In the genomic region with DNA sequence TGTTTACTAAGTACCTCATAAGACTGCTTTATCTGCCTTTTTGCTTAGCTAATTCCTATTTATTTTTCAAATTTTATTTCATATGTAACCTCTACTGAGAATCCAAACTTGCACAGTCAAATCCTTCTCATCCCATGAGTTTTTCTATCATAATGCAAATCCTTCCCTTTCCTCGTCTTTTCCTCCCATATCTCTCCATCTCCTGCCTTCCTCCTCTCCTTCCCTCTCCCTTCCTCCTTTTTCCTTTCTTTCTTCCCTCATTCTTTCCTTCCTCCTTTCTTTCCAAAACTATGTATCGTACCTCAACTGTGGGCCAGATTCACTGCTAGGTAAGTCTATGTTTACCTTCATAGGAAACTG, we compare ENCODE assay signal across 29 cellular contexts.
DNase-seq lines count a peak whose midpoint lies in the region; ATAC-seq and TF ChIP-seq lines count a peak whose summit lies in the region.
"Had no signal": no experiment of that assay in that cellular context is flagged by ENCODE, and none has a peak within 500 bp of the region (broad histone marks: within the 10 kb centered on the region; RNA-seq: fewer than 3 reads in every experiment).

No MANE protein-coding gene starts in this region.

- H3K4me3 ChIP-seq in urinary bladder (ENCODE audit: low read depth, low read length) (no peak overlapping the region), coronary artery (no peak overlapping the region)
- H3K4me3 ChIP-seq: BLaER1, HAP-1, heart right ventricle, psoas muscle, upper lobe of left lung had no signal

- no peaks in the 10 kb centered on the region for H3K4me1 ChIP-seq in urinary bladder (ENCODE audit: insufficient read depth)
- H3K4me1 ChIP-seq: BLaER1, foreskin keratinocyte, HAP-1, heart right ventricle, psoas muscle, upper lobe of left lung had no signal

- H3K9me3 Mint-ChIP-seq in stimulated activated naive CD8-positive, alpha-beta T cell treated with anti-CD3 and anti-CD28 coated beads, Interleukin-15, Interleukin-2, amounts not matched to agents 100 ng/mL and 50 ng/mL, for 24 hours, result peaks cover 14% of the 10 kb centered on the region
- H3K9me3 Mint-ChIP-seq in activated T-helper 17 cell treated with anti-CD3 and anti-CD28 coated beads, Interleukin-2, amount 50 U/mL, for 72 hours, result peaks cover 11% of the 10 kb centered on the region

- H3K36me3 Mint-ChIP-seq in stimulated activated naive CD8-positive, alpha-beta T cell treated with anti-CD3 and anti-CD28 coated beads, Interleukin-15, Interleukin-2, amounts not matched to agents 100 ng/mL and 50 ng/mL, for 24 hours (ENCODE audit: low read depth), result peaks cover 5% of the 10 kb centered on the region
- H3K36me3 Mint-ChIP-seq in activated T-helper 17 cell treated with anti-CD3 and anti-CD28 coated beads, Interleukin-2, amount 50 U/mL, for 72 hours (ENCODE audit: low read depth), result no peaks in the 10 kb centered on the region
- H3K36me3 Mint-ChIP-seq: activated naive CD4-positive, alpha-beta T cell treated with anti-CD3 and anti-CD28 coated beads, Interleukin-2, amount 50 U/mL, for 24 hours; IgD-negative memory B cell; T-cell had no signal

- WGBS in urinary bladder, result 81% methylated on average over 2 of the region's 2 CpGs

- no peak for ATAC-seq in stimulated activated naive CD8-positive, alpha-beta T cell treated with anti-CD3 and anti-CD28 coated beads, Interleukin-15, Interleukin-2, amounts not matched to agents 100 U/mL and 50 U/mL, for 24 hours
- no peak for ATAC-seq in activated T-helper 17 cell treated with anti-CD3 and anti-CD28 coated beads, Interleukin-2, amount 50 U/mL, for 72 hours (replicated peaks)
- no peak for ATAC-seq in HG02884 (IDR thresholded peaks at IDR 0.05; ENCODE audit: unreplicated experiment)
- ATAC-seq: esophagus mucosa, heart right ventricle, left ventricle myocardium superior, psoas muscle, sciatic nerve, T-cell had no signal

- H3K36me3 ChIP-seq in urinary bladder (ENCODE audit: insufficient read depth), result no peaks in the 10 kb centered on the region
- H3K36me3 ChIP-seq: BLaER1, HAP-1, heart right ventricle, upper lobe of left lung had no signal

- no peak for TF ChIP-seq CTCF in coronary artery (IDR thresholded peaks at IDR 0.05)

- H3K27me3 Mint-ChIP-seq in stimulated activated naive CD8-positive, alpha-beta T cell treated with anti-CD3 and anti-CD28 coated beads, Interleukin-15, Interleukin-2, amounts not matched to agents 100 ng/mL and 50 ng/mL, for 24 hours, result peaks cover 55% of the 10 kb centered on the region
- peaks cover 32% of the 10 kb centered on the region for H3K27me3 Mint-ChIP-seq in activated T-helper 17 cell treated with anti-CD3 and anti-CD28 coated beads, Interleukin-2, amount 50 U/mL, for 72 hours

- H3K27ac ChIP-seq in urinary bladder (ENCODE audit: low read depth) (peak overlapping the region; percentile 15), coronary artery (no peak overlapping the region)
- H3K27ac ChIP-seq: BLaER1, foreskin keratinocyte, heart right ventricle, psoas muscle, upper lobe of left lung had no signal

- H3K4me3 Mint-ChIP-seq in stimulated activated naive CD8-positive, alpha-beta T cell treated with anti-CD3 and anti-CD28 coated beads, Interleukin-15, Interleukin-2, amounts not matched to agents 100 ng/mL and 50 ng/mL, for 24 hours, result no peak overlapping the region
- H3K4me3 Mint-ChIP-seq in activated T-helper 17 cell treated with anti-CD3 and anti-CD28 coated beads, Interleukin-2, amount 50 U/mL, for 72 hours, result no peak overlapping the region
- H3K4me3 Mint-ChIP-seq: activated naive CD4-positive, alpha-beta T cell treated with anti-CD3 and anti-CD28 coated beads, Interleukin-2, amount 50 U/mL, for 24 hours; IgD-negative memory B cell; T-cell had no signal

- H3K4me1 Mint-ChIP-seq in stimulated activated naive CD8-positive, alpha-beta T cell treated with anti-CD3 and anti-CD28 coated beads, Interleukin-15, Interleukin-2, amounts not matched to agents 100 ng/mL and 50 ng/mL, for 24 hours (ENCODE audit: low read depth), result peaks cover 17% of the 10 kb centered on the region
- peaks cover 5% of the 10 kb centered on the region for H3K4me1 Mint-ChIP-seq in activated T-helper 17 cell treated with anti-CD3 and anti-CD28 coated beads, Interleukin-2, amount 50 U/mL, for 72 hours
- H3K4me1 Mint-ChIP-seq: activated naive CD4-positive, alpha-beta T cell treated with anti-CD3 and anti-CD28 coated beads, Interleukin-2, amount 50 U/mL, for 24 hours; IgD-negative memory B cell; T-cell had no signal

- no peak for DNase-seq in stimulated activated naive CD8-positive, alpha-beta T cell treated with anti-CD3 and anti-CD28 coated beads, Interleukin-15, Interleukin-2, amounts not matched to agents 100 U/mL and 50 U/mL, for 24 hours
- peak; percentile 5 for DNase-seq in glomerular endothelial cell (ENCODE audit: extremely low read depth, low read depth, low spot score)
- DNase-seq in activated effector memory CD4-positive, alpha-beta T cell treated with Interleukin-2 at 50 U/mL for 16 hours, result no peak
- DNase-seq in coronary artery (ENCODE audit: low spot score), result no peak
- DNase-seq: activated CD4-positive, alpha-beta T cell treated with anti-CD3 and anti-CD28 coated beads, Interleukin-2, amount 50 U/mL, for 48 hours; activated CD4-positive, CD25-positive, alpha-beta regulatory T cell; aorta; cortex of kidney; DMS79; GDM1; heart right ventricle; left ventricle myocardium superior; NCI-H1048; NCI-H748 treated with DMSO at 0.1 percent for 48 hours; psoas muscle; stimulated activated CD4-positive, alpha-beta T cell treated with anti-CD3 and anti-CD28 coated beads, Interleukin-4, amount 100 ng/mL, for 4 hours; T-cell; upper lobe of left lung had no signal

- H3K27ac Mint-ChIP-seq in stimulated activated naive CD8-positive, alpha-beta T cell treated with anti-CD3 and anti-CD28 coated beads, Interleukin-15, Interleukin-2, amounts not matched to agents 100 ng/mL and 50 ng/mL, for 24 hours, result peak overlapping the region; percentile 36
- H3K27ac Mint-ChIP-seq in activated T-helper 17 cell treated with anti-CD3 and anti-CD28 coated beads, Interleukin-2, amount 50 U/mL, for 72 hours, result peak overlapping the region; percentile 38
- H3K27ac Mint-ChIP-seq: activated naive CD4-positive, alpha-beta T cell treated with anti-CD3 and anti-CD28 coated beads, Interleukin-2, amount 50 U/mL, for 24 hours; IgD-negative memory B cell; T-cell had no signal
